ENCODE assay signal across 10 cellular contexts in genomic region chr9:77488439-77489126, GRCh38.
DNase-seq lines count a peak whose midpoint lies in the region; ATAC-seq and TF ChIP-seq lines count a peak whose summit lies in the region.
"Had no signal": no experiment of that assay in that cellular context is flagged by ENCODE, and none has a peak within 500 bp of the region (broad histone marks: within the 10 kb centered on the region; RNA-seq: fewer than 3 reads in every experiment).

No MANE protein-coding gene starts in this region.

- H3K4me3 Mint-ChIP-seq in activated T-helper 2 cell treated with anti-CD3 and anti-CD28 coated beads, Interferon-gamma antibody, Interleukin-2, Interleukin-4, amounts not matched to agents 10 μg/mL and 5 μg/mL and 100 μg/mL, durations not matched to agents 14 hours and 24 hours and 36 hours (ENCODE audit: low read depth), result peak overlapping the region; percentile 61
- H3K4me3 Mint-ChIP-seq: memory B cell had no signal

- no peak overlapping the region for H3K27ac Mint-ChIP-seq in activated T-helper 2 cell treated with anti-CD3 and anti-CD28 coated beads, Interferon-gamma antibody, Interleukin-2, Interleukin-4, amounts not matched to agents 10 μg/mL and 5 μg/mL and 100 μg/mL, durations not matched to agents 14 hours and 24 hours and 36 hours
- H3K27ac Mint-ChIP-seq: memory B cell had no signal

- no peaks in the 10 kb centered on the region for H3K36me3 ChIP-seq in mucosa of descending colon (ENCODE audit: low read depth)

- intact Hi-C loops in activated T-helper 2 cell treated with anti-CD3 and anti-CD28 coated beads, Interferon-gamma antibody, Interleukin-2, Interleukin-4, amounts not matched to agents 10 μg/mL and 5 μg/mL and 100 μg/mL, durations not matched to agents 14 hours and 24 hours and 36 hours (cut with micrococcal nuclease), result loop anchor here (1.0 kb wide), 1 partner anchor 30 kb away; no protein-coding TSS in a partner anchor
- intact Hi-C loops in mucosa of descending colon (cut with DNase I, micrococcal nuclease), result no loop called here

- H3K27me3 Mint-ChIP-seq in activated T-helper 2 cell treated with anti-CD3 and anti-CD28 coated beads, Interferon-gamma antibody, Interleukin-2, Interleukin-4, amounts not matched to agents 10 μg/mL and 5 μg/mL and 100 μg/mL, durations not matched to agents 14 hours and 24 hours and 36 hours (ENCODE audit: low read depth), result peaks cover 6% of the 10 kb centered on the region

- DNase-seq in DMS 273 (lab: John Stamatoyannopoulos, UW; ENCODE audit: unreplicated experiment), result peak; percentile 29
- no peak for DNase-seq in DMS 273 treated with DMSO at 0.1 percent for 48 hours (lab: John Stamatoyannopoulos, UW)
- DNase-seq in activated T-helper 2 cell treated with anti-CD3 and anti-CD28 coated beads, Interferon-gamma antibody, Interleukin-2, Interleukin-4, amounts not matched to agents 10 μg/mL and 5 μg/mL and 100 μg/mL, durations not matched to agents 14 hours and 24 hours and 36 hours (ENCODE audit: low spot score), result no peak
- no peak for DNase-seq in mucosa of descending colon
- no peak for DNase-seq in hepatic stellate cell (ENCODE audit: low spot score)

- peaks cover 10% of the 10 kb centered on the region for H3K36me3 Mint-ChIP-seq in activated T-helper 2 cell treated with anti-CD3 and anti-CD28 coated beads, Interferon-gamma antibody, Interleukin-2, Interleukin-4, amounts not matched to agents 10 μg/mL and 5 μg/mL and 100 μg/mL, durations not matched to agents 14 hours and 24 hours and 36 hours (ENCODE audit: low read depth)

- no peak for TF ChIP-seq CTCF in mucosa of descending colon (IDR thresholded peaks at IDR 0.05)

- H3K4me1 Mint-ChIP-seq in activated T-helper 2 cell treated with anti-CD3 and anti-CD28 coated beads, Interferon-gamma antibody, Interleukin-2, Interleukin-4, amounts not matched to agents 10 μg/mL and 5 μg/mL and 100 μg/mL, durations not matched to agents 14 hours and 24 hours and 36 hours (ENCODE audit: low read depth), result peaks cover 23% of the 10 kb centered on the region
- H3K4me1 Mint-ChIP-seq: memory B cell had no signal

- no peak overlapping the region for H3K4me3 ChIP-seq in mucosa of descending colon
- H3K4me3 ChIP-seq: SK-N-MC had no signal

- H3K4me1 ChIP-seq in mucosa of descending colon (ENCODE audit: low read depth), result no peaks in the 10 kb centered on the region

- peak; percentile 59 for ATAC-seq in HG02938 (IDR thresholded peaks at IDR 0.05; ENCODE audit: unreplicated experiment)
- peak; percentile 45 for ATAC-seq in mucosa of descending colon
- ATAC-seq in HG02588 (IDR thresholded peaks at IDR 0.05; ENCODE audit: unreplicated experiment), result no peak
- no peak for ATAC-seq in HG02678 (IDR thresholded peaks at IDR 0.05; ENCODE audit: unreplicated experiment)

- peaks cover 29% of the 10 kb centered on the region for H3K9me3 Mint-ChIP-seq in activated T-helper 2 cell treated with anti-CD3 and anti-CD28 coated beads, Interferon-gamma antibody, Interleukin-2, Interleukin-4, amounts not matched to agents 10 μg/mL and 5 μg/mL and 100 μg/mL, durations not matched to agents 14 hours and 24 hours and 36 hours

- H3K9me3 ChIP-seq in mucosa of descending colon, result peaks cover 9% of the 10 kb centered on the region

Comparison
In these comparisons a context has a peak if more than half of its experiments do, and no peak if none do; other contexts are left out.
1. ATAC-seq: peak in HG02938 (single experiment) and mucosa of descending colon (single experiment); none in HG02588 (single experiment) and HG02678 (single experiment).